Comparison of ENCODE assay signal across 22 cellular contexts in genomic region chr10:5108658-5109416, GRCh38.
"Had no signal": no experiment of that assay in that cellular context is flagged by ENCODE, and none has a peak within 500 bp of the region (broad histone marks: within the 10 kb centered on the region; RNA-seq: fewer than 3 reads in every experiment).

No MANE protein-coding gene starts in this region.

- H3K36me3 Mint-ChIP-seq: mesothelial cell of epicardium had no signal

- ATAC-seq: effector memory CD8-positive, alpha-beta T cell; foreskin keratinocyte; gastroesophageal sphincter; heart left ventricle; left cardiac atrium; left lung; left ventricle myocardium superior; lower lobe of right lung; mucosa of descending colon had no signal

- H3K4me1 ChIP-seq: colonic mucosa, esophagus muscularis mucosa, foreskin keratinocyte, gastroesophageal sphincter, heart left ventricle, left lung, lower lobe of right lung had no signal

- H3K36me3 ChIP-seq: colonic mucosa had no signal

- H3K27me3 Mint-ChIP-seq: dendritic cell treated with granulocyte-macrophage colony-stimulating factor and Interleukin-4, amounts not matched to agents 40 ng/mL and 50 ng/mL, for 4 days; effector memory CD8-positive, alpha-beta T cell had no signal

- DNase-seq: colonic mucosa; cortex of kidney; effector CD8-positive, alpha-beta T cell; effector memory CD8-positive, alpha-beta T cell; foreskin keratinocyte; heart left ventricle; hypothalamus; left cardiac atrium; left lung; left ventricle myocardium superior; lower lobe of right lung; mesenchymal stem cell; mucosa of descending colon had no signal

- H3K79me2 ChIP-seq: hepatocyte had no signal

- H3K27ac Mint-ChIP-seq: dendritic cell treated with granulocyte-macrophage colony-stimulating factor and Interleukin-4, amounts not matched to agents 40 ng/mL and 50 ng/mL, for 4 days; effector memory CD8-positive, alpha-beta T cell; mesothelial cell of epicardium had no signal

- H3K27me3 ChIP-seq: colonic mucosa, esophagus muscularis mucosa, foreskin keratinocyte, gastroesophageal sphincter, heart left ventricle, hepatocyte, left lung had no signal

- H3K4me2 ChIP-seq: hepatocyte had no signal

- H3K9me3 ChIP-seq: colonic mucosa, esophagus muscularis mucosa, heart left ventricle, left lung, lower lobe of right lung, mucosa of descending colon had no signal

- H3K27ac ChIP-seq: colonic mucosa, esophagus muscularis mucosa, foreskin keratinocyte, gastroesophageal sphincter, heart left ventricle, hepatocyte, left lung, lower lobe of right lung had no signal

- FAIRE-seq: endothelial cell of umbilical vein, frontal cortex, islet of Langerhans, keratinocyte had no signal

- H3K4me1 Mint-ChIP-seq: mesothelial cell of epicardium had no signal

- H3K4me3 ChIP-seq: colonic mucosa, esophagus muscularis mucosa, gastroesophageal sphincter, heart left ventricle, hepatocyte, left lung, lower lobe of right lung, mucosa of descending colon had no signal

- H3K4me3 Mint-ChIP-seq: dendritic cell treated with granulocyte-macrophage colony-stimulating factor and Interleukin-4, amounts not matched to agents 40 ng/mL and 50 ng/mL, for 4 days; effector memory CD8-positive, alpha-beta T cell; mesothelial cell of epicardium had no signal

- H2AFZ ChIP-seq: hepatocyte had no signal
